In genomic region chr1:40564506-40564905, GRCh38 we compare ENCODE assay signal across 29 cellular contexts.
"Had no signal": no experiment of that assay in that cellular context is flagged by ENCODE, and none has a peak within 500 bp of the region (broad histone marks: within the 10 kb centered on the region; RNA-seq: fewer than 3 reads in every experiment).

No MANE protein-coding gene starts in this region.

- H3K4me1 ChIP-seq: body of pancreas, esophagus muscularis mucosa, foreskin keratinocyte, gastrocnemius medialis, heart left ventricle had no signal

- H3K4me3 Mint-ChIP-seq: activated CD4-positive, alpha-beta memory T cell treated with anti-CD3 and anti-CD28 coated beads, Interleukin-2, amount 10 ng/mL, durations not matched to agents 7 days and 5 days; activated CD4-positive, alpha-beta T cell treated with anti-CD3 and anti-CD28 coated beads, Interleukin-2, amount 10 ng/mL, durations not matched to agents 7 days and 5 days; activated naive CD8-positive, alpha-beta T cell; activated T-cell treated with anti-CD3 and anti-CD28 coated beads, Interleukin-2, amount 50 U/mL, for 4 hours; activated T-helper 17 cell treated with anti-CD3 and anti-CD28 coated beads, Interleukin-2, amount 50 U/mL, for 72 hours; effector memory CD8-positive, alpha-beta T cell had no signal

- H3K4me1 Mint-ChIP-seq: activated CD4-positive, alpha-beta memory T cell treated with anti-CD3 and anti-CD28 coated beads, Interleukin-2, amount 10 ng/mL, durations not matched to agents 7 days and 5 days had no signal

- H3K9me3 Mint-ChIP-seq: activated T-cell treated with anti-CD3 and anti-CD28 coated beads, Interleukin-2, amount 50 U/mL, for 4 hours; activated T-helper 17 cell treated with anti-CD3 and anti-CD28 coated beads, Interleukin-2, amount 50 U/mL, for 72 hours; effector memory CD8-positive, alpha-beta T cell had no signal

- H3K4me3 ChIP-seq: body of pancreas, esophagus muscularis mucosa, gastrocnemius medialis, heart left ventricle had no signal

- H3K27me3 ChIP-seq: body of pancreas, esophagus muscularis mucosa, foreskin keratinocyte, gastrocnemius medialis, heart left ventricle had no signal

- H3K27me3 Mint-ChIP-seq: activated CD4-positive, alpha-beta T cell treated with anti-CD3 and anti-CD28 coated beads, Interleukin-2, amount 10 ng/mL, durations not matched to agents 7 days and 5 days had no signal

- ATAC-seq: activated T-cell treated with anti-CD3 and anti-CD28 coated beads, Interleukin-2, amount 50 U/mL, for 4 hours; activated T-helper 17 cell treated with anti-CD3 and anti-CD28 coated beads, Interleukin-2, amount 50 U/mL, for 72 hours; body of pancreas; effector memory CD8-positive, alpha-beta T cell; foreskin keratinocyte; gastrocnemius medialis; heart left ventricle had no signal

- H3K27ac ChIP-seq: body of pancreas, esophagus muscularis mucosa, foreskin keratinocyte, gastrocnemius medialis, heart left ventricle had no signal

- FAIRE-seq: colon had no signal

- DNase-seq: activated CD4-positive, alpha-beta memory T cell treated with anti-CD3 and anti-CD28 coated beads, Interleukin-2, amount 10 ng/mL, durations not matched to agents 7 days and 5 days; activated CD4-positive, alpha-beta T cell treated with anti-CD3 and anti-CD28 coated beads for 1 hour; activated CD4-positive, alpha-beta T cell treated with anti-CD3 and anti-CD28 coated beads for 4 hours; activated CD4-positive, alpha-beta T cell treated with anti-CD3 and anti-CD28 coated beads, Interleukin-2, amount 10 ng/mL, durations not matched to agents 7 days and 5 days; activated CD4-positive, alpha-beta T cell treated with anti-CD3 and anti-CD28 coated beads, Interleukin-2, amount 50 U/mL, for 4 hours; activated CD8-positive, alpha-beta memory T cell treated with anti-CD3 and anti-CD28 coated beads, Interleukin-2, amount 50 U/mL, for 48 hours; activated effector memory CD4-positive, alpha-beta T cell treated with Interleukin-2 at 50 U/mL for 16 hours; activated gamma-delta T cell treated with Interleukin-2 at 50 U/mL for 16 hours; activated naive CD4-positive, alpha-beta T cell treated with anti-CD3 and anti-CD28 coated beads, Interleukin-2, amount 50 U/mL, for 16 hours; activated naive CD4-positive, alpha-beta T cell treated with Interleukin-2 at 50 U/mL for 16 hours; activated T-cell treated with anti-CD3 and anti-CD28 coated beads for 4 hours; activated T-cell treated with anti-CD3 and anti-CD28 coated beads, Interleukin-2, amount 50 U/mL, for 4 hours; amygdala; aorta; body of pancreas; cortex of kidney; dermis blood vessel endothelial cell; effector CD4-positive, alpha-beta T cell; effector memory CD8-positive, alpha-beta T cell; erythroblast; foreskin keratinocyte; gastrocnemius medialis; glutamatergic neuron; heart left ventricle; T-helper 2 cell had no signal

- H3K27ac Mint-ChIP-seq: activated CD4-positive, alpha-beta memory T cell treated with anti-CD3 and anti-CD28 coated beads, Interleukin-2, amount 10 ng/mL, durations not matched to agents 7 days and 5 days; activated CD4-positive, alpha-beta T cell treated with anti-CD3 and anti-CD28 coated beads, Interleukin-2, amount 10 ng/mL, durations not matched to agents 7 days and 5 days; activated naive CD8-positive, alpha-beta T cell; activated T-helper 17 cell treated with anti-CD3 and anti-CD28 coated beads, Interleukin-2, amount 50 U/mL, for 72 hours; effector memory CD8-positive, alpha-beta T cell had no signal

- H3K36me3 ChIP-seq: esophagus muscularis mucosa, gastrocnemius medialis, heart left ventricle had no signal
